20 cellular contexts compared by ENCODE assay signal in the genomic region with DNA sequence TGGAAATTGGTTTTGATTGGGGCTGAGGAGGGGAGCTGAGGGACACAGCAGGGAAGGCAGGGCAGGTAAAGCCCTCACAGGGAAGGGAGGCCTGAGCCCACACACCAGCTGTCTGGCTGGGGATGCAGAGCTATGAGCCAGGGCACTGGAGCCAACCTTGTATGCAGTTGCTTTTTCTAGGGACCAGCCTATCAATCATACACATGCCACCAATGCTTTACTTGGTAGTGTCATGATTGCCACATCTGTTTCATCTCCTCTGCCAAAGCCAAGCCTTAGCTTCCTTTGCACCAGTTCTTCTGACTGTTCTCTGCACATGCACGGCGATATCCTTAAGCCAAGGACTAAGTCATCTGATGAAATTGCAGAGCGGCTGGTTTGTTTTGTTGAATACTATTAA.
DNase-seq lines count a peak whose midpoint lies in the region; ATAC-seq and TF ChIP-seq lines count a peak whose summit lies in the region.
"Had no signal": no experiment of that assay in that cellular context is flagged by ENCODE, and none has a peak within 500 bp of the region (broad histone marks: within the 10 kb centered on the region; RNA-seq: fewer than 3 reads in every experiment).

No MANE protein-coding gene starts in this region.

- no peaks in the 10 kb centered on the region for H3K36me3 ChIP-seq in gastrocnemius medialis
- H3K36me3 ChIP-seq: BE2C had no signal

- H3K27me3 ChIP-seq in gastrocnemius medialis: no peaks in the 10 kb centered on the region

- peaks cover 8 to 11% of the 10 kb centered on the region in 2 donors for H3K4me1 ChIP-seq in gastrocnemius medialis
- H3K4me1 ChIP-seq: BE2C had no signal

- in situ Hi-C loops in gastrocnemius medialis (cut with MboI; ENCODE audit: low sequenced_read_pairs in 4 of 4): no loop called here

- H3K9me3 ChIP-seq in gastrocnemius medialis: no peaks in the 10 kb centered on the region
- H3K9me3 ChIP-seq: BE2C had no signal

- no peak for TF ChIP-seq POLR2A in gastrocnemius medialis (IDR thresholded peaks at IDR 0.05)
- no peak for TF ChIP-seq POLR2A in erythroblast (IDR thresholded peaks at IDR 0.05; ENCODE audit: low read length)

- H3K4me3 ChIP-seq in AG10803 (ENCODE audit: low read length): no peak overlapping the region
- H3K4me3 ChIP-seq in gastrocnemius medialis: no peak overlapping the region

- TF ChIP-seq CTCF in AG10803 (conservative IDR thresholded peaks at IDR 0.05; ENCODE audit: low read length): no peak
- TF ChIP-seq CTCF in gastrocnemius medialis (IDR thresholded peaks at IDR 0.05 in 4 of 5, conservative IDR thresholded peaks at IDR 0.05 in 1 of 5): no peak

- intact Hi-C loops in gastrocnemius medialis (cut with DNase I; ENCODE audit: low total_unique reads): loop anchor here (5.0 kb wide), 2 partner anchors 90 to 175 kb away; no protein-coding TSS in a partner anchor

- ATAC-seq in gastrocnemius medialis: peak; percentile 96 to 99
- ATAC-seq in GM19324 (IDR thresholded peaks at IDR 0.05; ENCODE audit: low FRiP score, unreplicated experiment): no peak
- ATAC-seq: HCT116, HepG2 had no signal

- peak overlapping the region in 3 of 4 donors; percentile 28 to 75 (median 47) for H3K27ac ChIP-seq in gastrocnemius medialis

- DNase-seq in AG10803 (ENCODE audit: low read depth): peak; percentile 4
- DNase-seq in NCI-H446 (lab: John Stamatoyannopoulos, UW): peak; percentile 25 to 56
- peak; percentile 19 for DNase-seq in myocyte (ENCODE audit: low read depth)
- DNase-seq in gastrocnemius medialis: peak; percentile 54 to 67
- no peak for DNase-seq in erythroblast (lab: John Stamatoyannopoulos, UW)
- DNase-seq in stimulated activated naive CD4-positive, alpha-beta T cell (lab: John Stamatoyannopoulos, UW): no peak
- DNase-seq: BE2C; C1 segment of cervical spinal cord; CD4-positive, CD25-positive, alpha-beta regulatory T cell; CD8-positive, alpha-beta memory T cell; COR-L47; DMS153; DMS79; GDM1; GOT3; H7; HFFc6 had no signal

Comparison
In these comparisons a context has a peak if more than half of its experiments do, and no peak if none do; other contexts are left out.
1. DNase-seq: peak in AG10803 (single experiment), NCI-H446 (2 of 2), myocyte (single experiment) and gastrocnemius medialis (2 of 2); none in erythroblast (0 of 2) and stimulated activated naive CD4-positive, alpha-beta T cell (0 of 6).